In the genomic region with DNA sequence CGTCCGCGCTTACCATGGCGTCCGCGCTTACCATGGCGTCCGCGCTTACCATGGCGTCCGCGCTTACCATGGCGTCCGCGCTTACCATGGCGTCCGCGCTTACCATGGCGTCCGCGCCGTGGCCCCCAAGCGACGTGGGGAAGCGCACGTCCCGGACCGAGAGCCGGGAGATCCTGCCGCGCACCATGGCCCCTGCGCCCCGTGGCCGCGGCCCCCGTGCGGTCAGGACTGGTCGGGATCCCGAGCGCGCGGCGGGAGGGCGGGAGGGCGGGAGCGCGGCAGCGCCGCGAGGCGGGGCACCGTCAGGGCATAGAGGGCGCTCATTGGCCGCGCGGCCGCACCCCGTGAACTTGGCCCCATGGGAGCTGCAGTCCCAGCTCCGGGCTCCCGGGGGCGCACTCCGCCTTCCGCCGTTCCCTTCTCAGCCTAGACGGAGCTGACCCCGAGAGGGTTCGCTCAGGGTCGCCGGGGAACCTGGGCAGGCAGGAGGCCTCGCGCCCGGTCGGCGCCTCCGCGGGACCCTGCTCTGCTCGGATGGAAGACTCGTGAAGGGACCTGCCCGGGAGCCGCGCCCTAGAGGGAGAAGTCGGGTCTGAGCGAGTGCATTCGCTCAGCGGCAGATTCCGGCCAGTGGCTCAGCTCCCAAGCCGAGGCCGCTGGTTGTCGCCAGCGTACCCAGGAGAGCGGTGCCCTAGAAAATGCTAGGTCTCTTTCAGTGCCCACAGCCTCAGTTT, we compare ENCODE assay signal across 1 cellular context.
TF ChIP-seq lines count a peak whose summit lies in the region.

Gene ENOSF1 (minus strand): TSS at position 230 of the 734 bp plus-strand sequence. CDS start 43 bp downstream, at position 187.

TF ChIP-seq in PFSK-1, 5 proteins besides CTCF, POLR2A, EP300 and RAD21:
- TF ChIP-seq SIN3A (IDR thresholded peaks at IDR 0.05; ENCODE audit: borderline replicate concordance, insufficient read depth, low read length), result no peak
- no peak for TF ChIP-seq POLR2AphosphoS5 (IDR thresholded peaks at IDR 0.05; ENCODE audit: low read depth, low read length)
- no peak for TF ChIP-seq TAF1 (IDR thresholded peaks at IDR 0.05; ENCODE audit: borderline replicate concordance, insufficient read depth, low read length)
- peak; percentile 58 for TF ChIP-seq FOXP2 (optimal IDR thresholded peaks at IDR 0.05; ENCODE audit: borderline replicate concordance, extremely low read depth, extremely low read length, insufficient read depth)
